In genomic region chr6:19839788-19840187, GRCh38 we compare ENCODE assay signal across 13 cellular contexts. TPM values are rescaled to one million over a fixed set of nuclear protein-coding genes. Genes with fewer than 3 reads are reported as not detected.
DNase-seq lines count a peak whose midpoint lies in the region; ATAC-seq and TF ChIP-seq lines count a peak whose summit lies in the region.
"Had no signal": no experiment of that assay in that cellular context is flagged by ENCODE, and none has a peak within 500 bp of the region (broad histone marks: within the 10 kb centered on the region; RNA-seq: fewer than 3 reads in every experiment).

No MANE protein-coding gene starts in this region.

- H3K36me3 Mint-ChIP-seq in mesothelial cell of epicardium, result peaks cover 7% of the 10 kb centered on the region
- peaks cover 25% of the 10 kb centered on the region for H3K36me3 Mint-ChIP-seq in type B pancreatic cell
- H3K36me3 Mint-ChIP-seq in stimulated activated naive B cell treated with anti-CD40 and anti-IgM and Interleukin-4, amounts not matched to agents 10 μg/mL and 1 μg/mL and 100 μg/mL, for 72 hours, result peaks cover 2 to 3% of the 10 kb centered on the region in 2 donors

- H3K4me3 Mint-ChIP-seq in mesothelial cell of epicardium, result peak overlapping the region; percentile 78
- H3K4me3 Mint-ChIP-seq in type B pancreatic cell, result peak overlapping the region; percentile 94
- H3K4me3 Mint-ChIP-seq in stimulated activated naive B cell treated with anti-CD40 and anti-IgM and Interleukin-4, amounts not matched to agents 10 μg/mL and 1 μg/mL and 100 μg/mL, for 72 hours, result no peak overlapping the region

- peaks cover 59% of the 10 kb centered on the region for H3K4me1 Mint-ChIP-seq in mesothelial cell of epicardium
- H3K4me1 Mint-ChIP-seq in type B pancreatic cell (ENCODE audit: unreplicated experiment), result peaks cover 47% of the 10 kb centered on the region
- H3K4me1 Mint-ChIP-seq in stimulated activated naive B cell treated with anti-CD40 and anti-IgM and Interleukin-4, amounts not matched to agents 10 μg/mL and 1 μg/mL and 100 μg/mL, for 72 hours, result peaks cover 8 to 15% of the 10 kb centered on the region in 2 donors

- H3K27ac ChIP-seq in breast epithelium, result peak overlapping the region in 1 of 2 donors; percentile 87
- no peak overlapping the region for H3K27ac ChIP-seq in mammary epithelial cell (ENCODE audit: insufficient read depth, low read depth, low read length)
- H3K27ac ChIP-seq in coronary artery, result peak overlapping the region; percentile 57 to 99
- H3K27ac ChIP-seq: parathyroid adenoma had no signal

- H4K20me1 ChIP-seq in mammary epithelial cell (ENCODE audit: insufficient read depth, low read length), result no peaks in the 10 kb centered on the region

- H3K27ac Mint-ChIP-seq in mesothelial cell of epicardium (peak overlapping the region; percentile 89), type B pancreatic cell (peak overlapping the region; percentile 73)
- no peak overlapping the region for H3K27ac Mint-ChIP-seq in stimulated activated naive B cell treated with anti-CD40 and anti-IgM and Interleukin-4, amounts not matched to agents 10 μg/mL and 1 μg/mL and 100 μg/mL, for 72 hours

- no peak overlapping the region for H3K9ac ChIP-seq in mammary epithelial cell (ENCODE audit: insufficient read depth, low read length)
- H3K9ac ChIP-seq: parathyroid adenoma had no signal

- CTCF ChIA-PET in mammary epithelial cell (lab: Charles Lee; ENCODE audit: low non-redundant PET), result no interaction called here

- in situ Hi-C loops in mammary epithelial cell (cut with MboI; ENCODE audit: low sequenced_read_pairs in 2 of 2), result no loop called here

- no TSS peak for BruUV-seq in mammary epithelial cell (replicated peaks; lab: Mats Ljungman, UMichigan)

- H3K79me2 ChIP-seq in mammary epithelial cell (ENCODE audit: insufficient read depth, low read length), result no peaks in the 10 kb centered on the region
- H3K79me2 ChIP-seq: parathyroid adenoma had no signal

- H3K36me3 ChIP-seq in breast epithelium (no peaks in the 10 kb centered on the region), mammary epithelial cell (ENCODE audit: insufficient read depth, low read length) (no peaks in the 10 kb centered on the region)

- ATAC-seq in HG03095 (IDR thresholded peaks at IDR 0.05; ENCODE audit: unreplicated experiment), result no peak
- no peak for ATAC-seq in stimulated activated naive B cell treated with anti-CD40 and anti-IgM and Interleukin-4, amounts not matched to agents 10 μg/mL and 1 μg/mL and 100 μg/mL, for 72 hours (replicated peaks)

- no peak for TF ChIP-seq POLR2A in breast epithelium (IDR thresholded peaks at IDR 0.05)

- H3K9me3 ChIP-seq in breast epithelium (no peaks in the 10 kb centered on the region), mammary epithelial cell (replicated peaks; ENCODE audit: insufficient read depth, low read length) (no peaks in the 10 kb centered on the region)

- no peak overlapping the region for H3K4me2 ChIP-seq in mammary epithelial cell (ENCODE audit: insufficient read depth, low read depth, low read length)

- DNase-seq in breast epithelium (ENCODE audit: low spot score in 2 of 2), result no peak
- DNase-seq in mammary epithelial cell, result no peak
- no peak for DNase-seq in coronary artery (ENCODE audit: low spot score)
- no peak for DNase-seq in mesothelial cell of epicardium (ENCODE audit: low spot score in 2 of 2, unreplicated experiment in 2 of 2)
- no peak for DNase-seq in type B pancreatic cell (ENCODE audit: extremely low spot score, unreplicated experiment)
- DNase-seq in GOT3 (lab: John Stamatoyannopoulos, UW), result no peak
- no peak for DNase-seq in stimulated activated naive B cell treated with anti-CD40 and anti-IgM and Interleukin-4, amounts not matched to agents 10 μg/mL and 1 μg/mL and 100 μg/mL, for 72 hours
- DNase-seq: activated CD4-positive, alpha-beta T cell treated with anti-CD3 and anti-CD28 coated beads for 4 hours; activated gamma-delta T cell treated with Interleukin-2 at 50 U/mL for 16 hours; Karpas-422; NCI-H510A had no signal

- no peaks in the 10 kb centered on the region for H3K4me1 ChIP-seq in breast epithelium
- peaks cover 25% of the 10 kb centered on the region for H3K4me1 ChIP-seq in mammary epithelial cell (ENCODE audit: insufficient read depth, low read length)
- H3K4me1 ChIP-seq: parathyroid adenoma had no signal

- no peaks in the 10 kb centered on the region for H3K27me3 ChIP-seq in breast epithelium
- peaks cover 37% of the 10 kb centered on the region for H3K27me3 ChIP-seq in mammary epithelial cell (ENCODE audit: insufficient read depth, low read length)

- no peak overlapping the region for H2AFZ ChIP-seq in mammary epithelial cell (ENCODE audit: low read depth, low read length)

- no peaks in the 10 kb centered on the region for H3K9me3 Mint-ChIP-seq in mesothelial cell of epicardium
- H3K9me3 Mint-ChIP-seq in type B pancreatic cell, result no peaks in the 10 kb centered on the region
- peaks cover 0 to 3% of the 10 kb centered on the region in 2 donors for H3K9me3 Mint-ChIP-seq in stimulated activated naive B cell treated with anti-CD40 and anti-IgM and Interleukin-4, amounts not matched to agents 10 μg/mL and 1 μg/mL and 100 μg/mL, for 72 hours

- H3K27me3 Mint-ChIP-seq in mesothelial cell of epicardium (ENCODE audit: low read depth) (no peaks in the 10 kb centered on the region), type B pancreatic cell (no peaks in the 10 kb centered on the region)
- peaks cover 39 to 53% of the 10 kb centered on the region in 2 donors for H3K27me3 Mint-ChIP-seq in stimulated activated naive B cell treated with anti-CD40 and anti-IgM and Interleukin-4, amounts not matched to agents 10 μg/mL and 1 μg/mL and 100 μg/mL, for 72 hours

- peak overlapping the region; percentile 1 to 93 (median 64) for H3K4me3 ChIP-seq in breast epithelium
- H3K4me3 ChIP-seq in mammary epithelial cell (replicated peaks in 1 of 3; ENCODE audit: insufficient read depth in 1 of 3, low read depth in 2 of 3, low read length in 3 of 3), result no peak overlapping the region
- peak overlapping the region; percentile 82 for H3K4me3 ChIP-seq in coronary artery

- intact Hi-C loops in breast epithelium (cut with DNase I; ENCODE audit: low total_unique reads) (no loop called here), mammary epithelial cell (cut with micrococcal nuclease) (no loop called here)

- dilution Hi-C loops in mammary epithelial cell (cut with HindIII; ENCODE audit: low sequenced_read_pairs), result no loop called here

- WGBS in mammary epithelial cell (ENCODE audit: low coverage, missing lambda C conversion rate), result 42% methylated on average over 1 of the region's 1 CpG

- TF ChIP-seq CTCF in breast epithelium (IDR thresholded peaks at IDR 0.05) (no peak), mammary epithelial cell (conservative IDR thresholded peaks at IDR 0.05 in 1 of 2, IDR thresholded peaks at IDR 0.05 in 1 of 2; ENCODE audit: extremely low read depth in 1 of 2, insufficient read depth in 1 of 2, low read depth in 1 of 2, low read length in 2 of 2) (no peak), coronary artery (IDR thresholded peaks at IDR 0.05) (no peak), mesothelial cell of epicardium (IDR thresholded peaks at IDR 0.05; ENCODE audit: unreplicated experiment) (no peak), type B pancreatic cell (conservative IDR thresholded peaks at IDR 0.05) (no peak)

RNA-seq across cellular contexts. Expression of gene ID4, which starts 2.6 kb away (rescaled TPM):
- total RNA-seq in breast epithelium, result 10 to 100 TPM; 45.9 to 92.9 (median 57.1) TPM
- 10 to 100 TPM in 1 of 2 donors, not detected in 1; 32.5 TPM for total RNA-seq in mammary epithelial cell
- polyA plus RNA-seq in mammary epithelial cell, result 0.05 TPM
- polyA minus RNA-seq in mammary epithelial cell, result not detected
- total RNA-seq in mesothelial cell of epicardium, result 114 to 123 TPM (median 115 TPM) in 3 replicates
- total RNA-seq in type B pancreatic cell (ENCODE audit: low replicate concordance), result 83.6 and 90.9 TPM in 2 replicates

Comparison
In these comparisons a context has a peak if more than half of its experiments do, and no peak if none do; other contexts are left out.
1. H3K4me3 ChIP-seq: peak in breast epithelium (3 of 3) and coronary artery (single experiment); none in mammary epithelial cell (0 of 3).
2. H3K4me3 Mint-ChIP-seq: peak in mesothelial cell of epicardium (single experiment) and type B pancreatic cell (single experiment); none in stimulated activated naive B cell treated with anti-CD40 and anti-IgM and Interleukin-4, amounts not matched to agents 10 μg/mL and 1 μg/mL and 100 μg/mL, for 72 hours (0 of 2).